ENCODE assay signal across 9 cellular contexts in genomic region chr16:20383106-20384029, GRCh38. TPM values are rescaled to one million over a fixed set of nuclear protein-coding genes. Genes with fewer than 3 reads are reported as not detected.
DNase-seq lines count a peak whose midpoint lies in the region; ATAC-seq, FAIRE-seq and TF ChIP-seq lines count a peak whose summit lies in the region.
"Had no signal": no experiment of that assay in that cellular context is flagged by ENCODE, and none has a peak within 500 bp of the region (broad histone marks: within the 10 kb centered on the region; RNA-seq: fewer than 3 reads in every experiment).

No MANE protein-coding gene starts in this region.

- TF ChIP-seq CTCF in A673 (conservative IDR thresholded peaks at IDR 0.05; ENCODE audit: low read depth, low read length), result peak; percentile 79
- peak; percentile 81 for TF ChIP-seq CTCF in astrocyte (IDR thresholded peaks at IDR 0.05; ENCODE audit: insufficient read depth, low read depth, low read length)
- peak; percentile 88 for TF ChIP-seq CTCF in hepatocyte (IDR thresholded peaks at IDR 0.05; ENCODE audit: poor library complexity)

- no peak overlapping the region for H3K4me3 Mint-ChIP-seq in astrocyte (ENCODE audit: unreplicated experiment)

- H3K4me3 ChIP-seq in A673 (ENCODE audit: low read depth, low read length, poor library complexity, severe bottlenecking) (no peak overlapping the region), SK-N-MC (no peak overlapping the region), astrocyte (ENCODE audit: insufficient read depth, low read depth, low read length) (no peak overlapping the region), hepatocyte (no peak overlapping the region), skeletal muscle cell (ENCODE audit: low read depth, low read length) (no peak overlapping the region)

- POLR2A ChIA-PET in A673 (lab: Charles Lee; ENCODE audit: low non-redundant PET), result no interaction called here

- H3K27ac Mint-ChIP-seq in astrocyte (ENCODE audit: unreplicated experiment), result no peak overlapping the region

- no peak for FAIRE-seq in astrocyte (lab: Jason Lieb, UNC)

- H3K79me2 ChIP-seq in astrocyte (ENCODE audit: insufficient read depth, low read length) (no peaks in the 10 kb centered on the region), hepatocyte (no peaks in the 10 kb centered on the region)

- H3K36me3 ChIP-seq in A673 (ENCODE audit: insufficient read depth, low read length, poor library complexity, severe bottlenecking) (no peaks in the 10 kb centered on the region), SK-N-MC (ENCODE audit: insufficient read depth, low read length) (no peaks in the 10 kb centered on the region), astrocyte (ENCODE audit: insufficient read depth, low read length) (no peaks in the 10 kb centered on the region), hepatocyte (replicated peaks; ENCODE audit: insufficient read depth, low read depth) (no peaks in the 10 kb centered on the region)

- intact Hi-C loops in A673 (cut with micrococcal nuclease; ENCODE audit: unreplicated experiment), result loop anchor here (2.0 to 10.0 kb wide), 3 partner anchors 477 to 819 kb away; no protein-coding TSS in a partner anchor

- 40% methylated on average over 8 of the region's 11 CpGs for WGBS in hepatocyte (ENCODE audit: low lambda C conversion rate, missing lambda C conversion rate)

- no peak overlapping the region for H3K4me2 ChIP-seq in astrocyte (ENCODE audit: low read length)
- H3K4me2 ChIP-seq in hepatocyte, result no peak overlapping the region

- H3K9me3 Mint-ChIP-seq in astrocyte (ENCODE audit: unreplicated experiment), result no peaks in the 10 kb centered on the region

- peaks cover 24% of the 10 kb centered on the region for H3K27me3 Mint-ChIP-seq in astrocyte (ENCODE audit: low read depth, unreplicated experiment)

- no TSS peak for BruUV-seq in A673 (replicated peaks; lab: Mats Ljungman, UMichigan)

- ATAC-seq in GM18498 (IDR thresholded peaks at IDR 0.05; ENCODE audit: unreplicated experiment), result peak; percentile 61
- ATAC-seq in GM18861 (IDR thresholded peaks at IDR 0.05; ENCODE audit: unreplicated experiment), result no peak

- no peaks in the 10 kb centered on the region for H3K9me2 ChIP-seq in hepatocyte (replicated peaks; ENCODE audit: insufficient read depth)

- no peak overlapping the region for H3K27ac ChIP-seq in A673 (ENCODE audit: low read depth, low read length, poor library complexity, severe bottlenecking)
- H3K27ac ChIP-seq in SK-N-MC, result no peak overlapping the region
- no peak overlapping the region for H3K27ac ChIP-seq in astrocyte (ENCODE audit: low read depth, low read length)
- no peak overlapping the region for H3K27ac ChIP-seq in hepatocyte

- DNase-seq in A673 (ENCODE audit: low spot score) (peak; percentile 74), NCI-H1092 (lab: John Stamatoyannopoulos, UW) (peak; percentile 59), SK-N-MC (ENCODE audit: low read depth, low spot score) (peak; percentile 14), astrocyte (ENCODE audit: low read depth) (peak; percentile 21), hepatocyte (ENCODE audit: low spot score) (peak; percentile 89), skeletal muscle cell (ENCODE audit: low read depth) (peak; percentile 9)

- H3K36me3 Mint-ChIP-seq in astrocyte (ENCODE audit: low read depth, unreplicated experiment), result no peaks in the 10 kb centered on the region

- CTCF ChIA-PET in A673 (lab: Charles Lee), result interaction anchor here (0.5 to 3.6 kb wide), 6 partner anchors 189 to 484 kb away, joined by 3 to 43 read pairs (median 3); no protein-coding TSS in a partner anchor

- H4K20me1 ChIP-seq in astrocyte (ENCODE audit: insufficient read depth, low read length) (no peaks in the 10 kb centered on the region), hepatocyte (ENCODE audit: insufficient read depth, poor library complexity, severe bottlenecking) (no peaks in the 10 kb centered on the region)

- H3K9ac ChIP-seq in SK-N-MC (ENCODE audit: insufficient read length) (no peak overlapping the region), astrocyte (ENCODE audit: low read length) (no peak overlapping the region)

- no peaks in the 10 kb centered on the region for H3K4me1 Mint-ChIP-seq in astrocyte (ENCODE audit: low read depth, unreplicated experiment)

- no peaks in the 10 kb centered on the region for H3K4me1 ChIP-seq in A673 (ENCODE audit: insufficient read depth, low read length, poor library complexity, severe bottlenecking)
- H3K4me1 ChIP-seq in astrocyte (ENCODE audit: insufficient read depth, low read length), result no peaks in the 10 kb centered on the region
- no peaks in the 10 kb centered on the region for H3K4me1 ChIP-seq in hepatocyte (ENCODE audit: insufficient read depth)

- H3K27me3 ChIP-seq in A673 (replicated peaks; ENCODE audit: insufficient read depth, low read depth, low read length, poor library complexity), result peaks cover 7% of the 10 kb centered on the region
- H3K27me3 ChIP-seq in astrocyte (ENCODE audit: insufficient read depth, low read length), result no peaks in the 10 kb centered on the region
- H3K27me3 ChIP-seq in hepatocyte, result no peaks in the 10 kb centered on the region

- no peaks in the 10 kb centered on the region for H3K9me3 ChIP-seq in A673 (ENCODE audit: low read depth, low read length, poor library complexity, severe bottlenecking)
- H3K9me3 ChIP-seq in SK-N-MC (ENCODE audit: low read depth, low read length), result no peaks in the 10 kb centered on the region
- H3K9me3 ChIP-seq in astrocyte (ENCODE audit: insufficient read depth, low read depth, low read length), result no peaks in the 10 kb centered on the region
- no peaks in the 10 kb centered on the region for H3K9me3 ChIP-seq in hepatocyte (ENCODE audit: low read depth)

- H2AFZ ChIP-seq in astrocyte (ENCODE audit: low read depth, low read length), result no peak overlapping the region
- H2AFZ ChIP-seq in hepatocyte, result no peak overlapping the region

RNA-seq across cellular contexts. Expression of gene PDILT, which starts 21.2 kb away (rescaled TPM):
- total RNA-seq in A673 (2021) (not detected in 2 replicates), astrocyte (not detected in 2 replicates), hepatocyte (not detected in 2 replicates)
- polyA plus RNA-seq in hepatocyte, result not detected in 2 replicates
- total RNA-seq: lower leg skin had no signal

RNA-seq across cellular contexts. Expression of gene ACSM5, which starts 26.0 kb away (rescaled TPM):
- total RNA-seq in A673 (2021) (not detected in 2 replicates), astrocyte (0.67 TPM in 1 of 2 replicates, not detected in the other), hepatocyte (2.1 and 5.5 TPM in 2 replicates)
- 3.3 and 8.9 TPM in 2 replicates for polyA plus RNA-seq in hepatocyte

RNA-seq across cellular contexts. Expression of gene UMOD, which starts 30.9 kb away (rescaled TPM):
- total RNA-seq in A673 (2021) (not detected in 2 replicates), astrocyte (not detected in 2 replicates), hepatocyte (not detected in 2 replicates)
- not detected in 2 replicates for polyA plus RNA-seq in hepatocyte
- total RNA-seq: lower leg skin had no signal

RNA-seq across cellular contexts. Expression of gene GP2, which starts 56.1 kb away (rescaled TPM):
- total RNA-seq in A673 (2021) (not detected in 2 replicates), astrocyte (not detected in 2 replicates), hepatocyte (14.7 and 24.8 TPM in 2 replicates)
- polyA plus RNA-seq in hepatocyte, result 17.2 and 34.6 TPM in 2 replicates

Comparison
In these comparisons a context has a peak if more than half of its experiments do, and no peak if none do; other contexts are left out.
1. DNase-seq: peak in every context shown above with its lines; median percentile 89 in hepatocyte; 74 in A673; 59 in NCI-H1092; 21 in astrocyte; 14 in SK-N-MC; 9 in skeletal muscle cell.